In the genomic region with DNA sequence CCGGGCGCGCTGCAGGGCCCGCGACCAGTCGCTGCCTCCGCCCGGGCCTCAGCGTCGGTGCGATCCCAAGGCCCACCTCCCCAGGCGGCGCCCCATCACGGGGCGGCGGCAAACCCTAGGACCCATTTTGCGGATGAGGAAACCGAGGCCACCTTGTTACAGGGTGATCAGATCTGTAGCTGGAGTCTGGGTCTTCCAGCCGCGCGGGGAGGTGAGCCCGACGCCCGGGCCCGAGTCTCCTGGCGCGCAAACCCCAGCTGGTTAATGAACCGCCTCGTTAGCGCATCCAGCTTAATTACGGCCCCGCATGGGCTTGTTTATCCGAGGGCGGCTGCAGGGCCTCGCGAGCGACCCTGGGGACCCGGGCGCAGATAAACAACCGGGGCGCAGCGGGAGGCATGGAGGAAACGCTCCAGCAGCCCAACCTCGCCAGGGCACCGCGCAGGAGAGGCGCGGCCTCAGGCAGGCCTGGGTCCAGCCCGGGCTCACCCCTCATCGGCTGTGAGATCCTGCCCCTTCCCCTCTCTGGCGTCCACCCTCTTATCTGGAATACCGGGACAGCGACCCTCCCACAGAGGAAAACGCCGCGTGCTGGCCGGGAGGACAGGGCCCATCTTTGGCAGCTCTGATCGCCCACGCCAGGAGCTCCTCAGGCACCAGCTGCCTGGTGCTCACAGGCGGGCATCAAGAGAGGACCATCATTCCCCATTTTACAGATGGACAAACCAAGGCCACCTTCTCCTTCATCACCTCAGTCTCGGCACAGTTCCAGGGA, we compare ENCODE assay signal across 10 cellular contexts. TPM values are rescaled to one million over a fixed set of nuclear protein-coding genes. Genes with fewer than 3 reads are reported as not detected.
DNase-seq lines count a peak whose midpoint lies in the region; ATAC-seq, FAIRE-seq and TF ChIP-seq lines count a peak whose summit lies in the region.
"Had no signal": no experiment of that assay in that cellular context is flagged by ENCODE, and none has a peak within 500 bp of the region (broad histone marks: within the 10 kb centered on the region; RNA-seq: fewer than 3 reads in every experiment).

No MANE protein-coding gene starts in this region.

- H3K4me2 ChIP-seq in K562 (ENCODE audit: insufficient read depth, low read length), result no peak overlapping the region
- H3K4me2 ChIP-seq in mesenchymal stem cell (ENCODE audit: low read length, poor library complexity, severe bottlenecking), result peak overlapping the region; percentile 62

- TF ChIP-seq POLR2A in K562 (conservative IDR thresholded peaks at IDR 0.05) (no peak), transverse colon (IDR thresholded peaks at IDR 0.05) (no peak), gastroesophageal sphincter (IDR thresholded peaks at IDR 0.05) (no peak)

- intact Hi-C loops in K562 (cut with micrococcal nuclease), result loop anchor here (10.0 kb wide), 2 partner anchors 94 to 144 kb away; no protein-coding TSS in a partner anchor
- intact Hi-C loops in transverse colon (cut with DNase I; ENCODE audit: low total_unique reads), result loop anchor here (2.0 kb wide), 1 partner anchor 148 kb away; no protein-coding TSS in a partner anchor

- no TSS peak for BruUV-seq in K562 (replicated peaks; lab: Mats Ljungman, UMichigan)

- no peak for TF ChIP-seq RAD21 in K562 (CRISPR knock-in tag; conservative IDR thresholded peaks at IDR 0.05 in 1 of 2, IDR thresholded peaks at IDR 0.05 in 1 of 2)

- H3K27me3 Mint-ChIP-seq in activated T-cell treated with anti-CD3 and anti-CD28 coated beads, Interleukin-2, amount 50 U/mL, for 72 hours (ENCODE audit: low read depth), result no peaks in the 10 kb centered on the region

- in situ Hi-C loops in K562 (cut with MboI) (no loop called here), transverse colon (cut with MboI; ENCODE audit: low pct_ligation_motif_present in 1 of 4, low pct_unique_long_range_greater_than_20kb in 1 of 4, low sequenced_read_pairs in 3 of 4) (loop anchor here in 1 of 4 donors (10.0 kb wide), 1 partner anchor 144 kb away; no protein-coding TSS in a partner anchor)

- TF ChIP-seq CTCF in K562 (IDR thresholded peaks at IDR 0.05 in 2 of 3, conservative IDR thresholded peaks at IDR 0.05 in 1 of 3; ENCODE audit: insufficient read depth in 2 of 3, low read depth in 1 of 3, low read length in 3 of 3), result no peak
- TF ChIP-seq CTCF in transverse colon (IDR thresholded peaks at IDR 0.05), result peak in 1 of 5 experiments; percentile 11
- TF ChIP-seq CTCF in gastroesophageal sphincter (IDR thresholded peaks at IDR 0.05), result peak in 1 of 4 experiments; percentile 14

- H3K27ac Mint-ChIP-seq in activated T-cell treated with anti-CD3 and anti-CD28 coated beads, Interleukin-2, amount 50 U/mL, for 72 hours, result no peak overlapping the region
- H3K27ac Mint-ChIP-seq: activated CD4-positive, alpha-beta memory T cell treated with anti-CD3 and anti-CD28 coated beads, Interleukin-2, amount 10 ng/mL, durations not matched to agents 7 days and 5 days had no signal

- no peak for DNase-seq in activated T-cell treated with anti-CD3 and anti-CD28 coated beads, Interleukin-2, amount 50 U/mL, for 72 hours
- DNase-seq in activated T-cell treated with anti-CD3 and anti-CD28 coated beads for 4 hours (no peak), K562 (ENCODE audit: extremely low read depth in 1 of 4, low spot score in 3 of 4) (no peak), mesenchymal stem cell (no peak), transverse colon (no peak), islet precursor cell (no peak)
- no peak for DNase-seq in stimulated activated CD4-positive, alpha-beta T cell treated with anti-CD3 and anti-CD28 coated beads, Interleukin-2, amount 100 ng/mL, for 24 hours

- WGBS in K562 (ENCODE audit: insufficient coverage, low coverage, missing lambda C conversion rate), result 86% methylated on average over 31 of the region's 61 CpGs
- 29% methylated on average over 61 of the region's 61 CpGs for whole genome bisulfite sequencing in mesenchymal stem cell
- WGBS in transverse colon (ENCODE audit: low coverage in 1 of 2), 2 donors, result 31% methylated on average over 47 of the region's 61 CpGs; no CpG with 5 or more reads in 1 of the 2 donors
- whole genome bisulfite sequencing in gastroesophageal sphincter (ENCODE audit: low coverage in 1 of 2), 2 donors, result 61% methylated on average over 7 of the region's 61 CpGs; no CpG with 5 or more reads in 1 of the 2 donors

- H3K36me3 ChIP-seq in K562 (ENCODE audit: control insufficient read depth, insufficient read depth, low read length) (peaks cover 51% of the 10 kb centered on the region; the same call in 2 of the 3 replicates), mesenchymal stem cell (ENCODE audit: control insufficient read depth in 1 of 2, insufficient read depth in 2 of 2, low read depth in 1 of 2, low read length in 2 of 2) (peaks cover 23 to 36% of the 10 kb centered on the region in 2 experiments), transverse colon (peaks cover 0 to 13% (median 6%) of the 10 kb centered on the region in 4 donors), gastroesophageal sphincter (peaks cover 0 to 30% of the 10 kb centered on the region in 2 donors)

- FAIRE-seq in K562 (lab: Jason Lieb, UNC), result no peak

- H3K14ac ChIP-seq in mesenchymal stem cell (ENCODE audit: low read length in 2 of 2), result no peak overlapping the region

- peaks cover 26% of the 10 kb centered on the region for H4K20me1 ChIP-seq in K562 (replicated peaks; ENCODE audit: control insufficient read depth, insufficient read depth, low read length)

- no peaks in the 10 kb centered on the region for H3K9me3 ChIP-seq in K562 (replicated peaks; ENCODE audit: control insufficient read depth, insufficient read depth, low read depth, low read length)
- H3K9me3 ChIP-seq in mesenchymal stem cell (ENCODE audit: control insufficient read depth, low read length), result no peaks in the 10 kb centered on the region
- H3K9me3 ChIP-seq in transverse colon, result no peaks in the 10 kb centered on the region
- no peaks in the 10 kb centered on the region for H3K9me3 ChIP-seq in gastroesophageal sphincter

- H3K4ac ChIP-seq in mesenchymal stem cell (ENCODE audit: low read depth in 1 of 2, low read length in 2 of 2), result no peak overlapping the region

- H2BK12ac ChIP-seq in mesenchymal stem cell (ENCODE audit: low read length in 2 of 2), result no peak overlapping the region

- POLR2A ChIA-PET in K562 (lab: Yijun Ruan, JAX), result interaction anchor here (1.2 to 2.8 kb wide), 2 partner anchors 10 to 16 kb away, joined by 4 to 12 read pairs; no protein-coding TSS in a partner anchor

- H3K4me1 ChIP-seq in K562 (replicated peaks in 1 of 2; ENCODE audit: control insufficient read depth in 2 of 2, insufficient read depth in 2 of 2, low read length in 2 of 2), result peaks cover 0 to 69% of the 10 kb centered on the region in 2 experiments; a peak in 2 of 5 replicates
- H3K4me1 ChIP-seq in mesenchymal stem cell (ENCODE audit: control insufficient read depth, insufficient read depth, low read depth, low read length), result peaks cover 56% of the 10 kb centered on the region
- peaks cover 18 to 27% (median 20%) of the 10 kb centered on the region in 4 donors for H3K4me1 ChIP-seq in transverse colon
- peaks cover 0 to 40% (median 26%) of the 10 kb centered on the region in 3 donors for H3K4me1 ChIP-seq in gastroesophageal sphincter

- H3K9me3 Mint-ChIP-seq in activated T-cell treated with anti-CD3 and anti-CD28 coated beads, Interleukin-2, amount 50 U/mL, for 72 hours, result no peaks in the 10 kb centered on the region
- H3K9me3 Mint-ChIP-seq: activated CD4-positive, alpha-beta memory T cell treated with anti-CD3 and anti-CD28 coated beads, Interleukin-2, amount 10 ng/mL, durations not matched to agents 7 days and 5 days had no signal

- CTCF ChIA-PET in K562 (lab: Yijun Ruan, JAX; ENCODE audit: low intra/inter-chr PET ratio), result no interaction called here

- H3K27me3 ChIP-seq in K562 (ENCODE audit: control insufficient read depth in 2 of 2, insufficient read depth in 2 of 2, low read length in 2 of 2) (no peaks in the 10 kb centered on the region), mesenchymal stem cell (ENCODE audit: control insufficient read depth in 1 of 2, insufficient read depth in 1 of 2, low read length in 2 of 2) (peaks cover 0 to 9% of the 10 kb centered on the region in 2 experiments), transverse colon (no peaks in the 10 kb centered on the region), gastroesophageal sphincter (peaks cover 22% of the 10 kb centered on the region)

- peak overlapping the region; percentile 10 to 44 for H3K4me3 Mint-ChIP-seq in activated T-cell treated with anti-CD3 and anti-CD28 coated beads, Interleukin-2, amount 50 U/mL, for 72 hours
- H3K4me3 Mint-ChIP-seq: activated CD4-positive, alpha-beta memory T cell treated with anti-CD3 and anti-CD28 coated beads, Interleukin-2, amount 10 ng/mL, durations not matched to agents 7 days and 5 days had no signal

- H3K79me1 ChIP-seq in mesenchymal stem cell (replicated peaks; ENCODE audit: low read length, poor library complexity, severe bottlenecking), result peaks cover 11% of the 10 kb centered on the region

- H2BK120ac ChIP-seq in mesenchymal stem cell (ENCODE audit: low read depth, low read length), result no peak overlapping the region

- H3K18ac ChIP-seq in mesenchymal stem cell (ENCODE audit: low read depth in 1 of 2, low read length in 2 of 2), result peak overlapping the region in 1 of 2 experiments; percentile 63

- no peak overlapping the region for H2BK5ac ChIP-seq in mesenchymal stem cell (ENCODE audit: low read depth, low read length, poor library complexity, severe bottlenecking)

- H3K9me1 ChIP-seq in K562 (ENCODE audit: control insufficient read depth, insufficient read depth, low read length), result no peaks in the 10 kb centered on the region

- no peak overlapping the region for H3K9ac ChIP-seq in K562 (ENCODE audit: insufficient read depth in 1 of 2, low read depth in 2 of 2, low read length in 2 of 2)
- peak overlapping the region; percentile 70 for H3K9ac ChIP-seq in mesenchymal stem cell (ENCODE audit: low read length)

- ATAC-seq in activated T-cell treated with anti-CD3 and anti-CD28 coated beads, Interleukin-2, amount 50 U/mL, for 72 hours (replicated peaks in 1 of 2), result no peak
- no peak for ATAC-seq in K562
- no peak for ATAC-seq in gastroesophageal sphincter

- H2AFZ ChIP-seq in K562 (ENCODE audit: low read depth, low read length), result no peak overlapping the region
- no peak overlapping the region for H2AFZ ChIP-seq in mesenchymal stem cell (ENCODE audit: low read depth, low read length)

- H3K4me1 Mint-ChIP-seq in activated T-cell treated with anti-CD3 and anti-CD28 coated beads, Interleukin-2, amount 50 U/mL, for 72 hours (ENCODE audit: low read depth), result no peaks in the 10 kb centered on the region

- peaks cover 0 to 2% of the 10 kb centered on the region in 2 donors for H3K36me3 Mint-ChIP-seq in activated T-cell treated with anti-CD3 and anti-CD28 coated beads, Interleukin-2, amount 50 U/mL, for 72 hours (ENCODE audit: insufficient read depth in 2 of 2)

- H3K79me2 ChIP-seq in K562 (ENCODE audit: control insufficient read depth, insufficient read depth, low read length), result no peaks in the 10 kb centered on the region

- peak overlapping the region; percentile 45 for H2BK15ac ChIP-seq in mesenchymal stem cell (ENCODE audit: low read depth, poor library complexity, severe bottlenecking)

- H2AK5ac ChIP-seq in mesenchymal stem cell (ENCODE audit: low read length, severe bottlenecking), result no peak overlapping the region

- peak overlapping the region; percentile 18 for H4K91ac ChIP-seq in mesenchymal stem cell (ENCODE audit: low read length)

- H3K23ac ChIP-seq in mesenchymal stem cell (ENCODE audit: low read length in 2 of 2), result no peak overlapping the region

- TF ChIP-seq EP300 in K562 (IDR thresholded peaks at IDR 0.05; ENCODE audit: low read length) (no peak), transverse colon (IDR thresholded peaks at IDR 0.05; ENCODE audit: low read depth) (no peak), gastroesophageal sphincter (IDR thresholded peaks at IDR 0.05) (no peak)

- H4K8ac ChIP-seq in mesenchymal stem cell (ENCODE audit: low read length), result peak overlapping the region; percentile 56

- H3K4me3 ChIP-seq in K562 (no peak overlapping the region), mesenchymal stem cell (ENCODE audit: insufficient read depth in 1 of 2, low read depth in 1 of 2, low read length in 2 of 2) (peak overlapping the region; percentile 45 to 70), transverse colon (peak overlapping the region in 3 of 4 donors; percentile 19 to 47 (median 29)), gastroesophageal sphincter (peak overlapping the region in 1 of 2 donors; percentile 49)

- H3K27ac ChIP-seq in K562 (ENCODE audit: extremely low read depth, low read depth, low read length) (no peak overlapping the region), mesenchymal stem cell (ENCODE audit: low read length, poor library complexity, severe bottlenecking) (no peak overlapping the region), transverse colon (no peak overlapping the region), gastroesophageal sphincter (peak overlapping the region in 1 of 4 donors; percentile 37)

RNA-seq across cellular contexts. Expression of a gene that starts 14.7 kb away (rescaled TPM):
- total RNA-seq in activated T-cell treated with anti-CD3 and anti-CD28 coated beads, Interleukin-2, amount 50 U/mL, for 72 hours, result 10 to 100 TPM; 62.8 to 72.8 TPM
- 66.0 and 203 TPM in 2 replicates for total RNA-seq in K562 (2011; cell fraction: chromatin; rRNA removed; ENCODE audit: low replicate concordance)
- 146 and 161 TPM in 2 replicates for total RNA-seq in K562 (2011; cell fraction: nucleolus; rRNA removed)
- 81.9 and 97.9 TPM in 2 replicates for total RNA-seq in K562 (2011; cell fraction: nucleoplasm; rRNA removed)
- total RNA-seq in K562 (2014; rRNA removed) (63.7 and 73.3 TPM in 2 replicates), K562 (2014; rRNA removed; fragmentation: Illumina TruSeq; extraction: Trizol) (24.4 and 29.5 TPM in 2 replicates), K562 (2015; rRNA removed; fragmentation: Illumina TruSeq; extraction: Trizol) (37.6 and 39.9 TPM in 2 replicates), K562 (2021) (66.5 and 71.0 TPM in 2 replicates), transverse colon (100 to 1,000 TPM in 1 of 4 donors, 10 to 100 TPM in 3; 52.7 to 114 (median 79.4) TPM), gastroesophageal sphincter (10 to 100 TPM; 47.7 to 70.4 (median 53.2) TPM)
- polyA plus RNA-seq in K562 (2011; rRNA removed) (66.1 and 90.0 TPM in 2 replicates), K562 (2014; fragmentation: Illumina TruSeq; extraction: Trizol) (58.4 and 76.3 TPM in 2 replicates), K562 (2014; fragmentation: Nextera tagmentation; extraction: Ambion mirVana) (100 to 1,000 TPM; 109 to 134 TPM), K562 (2014; rRNA removed) (95.3 and 104 TPM in 2 replicates)
- 102 and 160 TPM in 2 replicates for polyA plus RNA-seq in K562 (2011; cell fraction: cytosol; rRNA removed)
- 237 and 319 TPM in 2 replicates for polyA plus RNA-seq in K562 (2011; cell fraction: nucleus; rRNA removed)
- polyA plus RNA-seq in K562 (2012), result 89.4 and 91.7 TPM in 2 replicates
- polyA minus RNA-seq in K562 (2011; rRNA and poly(A)+ RNA removed), result 27.2 and 36.0 TPM in 2 replicates
- polyA minus RNA-seq in K562 (2011; cell fraction: cytosol; rRNA and poly(A)+ RNA removed), result 36.5 and 47.6 TPM in 2 replicates
- 30.8 and 38.3 TPM in 2 replicates for polyA minus RNA-seq in K562 (2011; cell fraction: nucleus; rRNA and poly(A)+ RNA removed)
- polyA plus RNA-seq in mesenchymal stem cell (2013, experiment 1 of 2), result 63.8 TPM
- polyA plus RNA-seq in mesenchymal stem cell (2013, experiment 2 of 2), result 61.4 TPM

RNA-seq across cellular contexts. Expression of a gene that starts 26.5 kb away (rescaled TPM):
- 100 to 1,000 TPM; 310 to 319 TPM for total RNA-seq in activated T-cell treated with anti-CD3 and anti-CD28 coated beads, Interleukin-2, amount 50 U/mL, for 72 hours
- total RNA-seq in K562 (2011; cell fraction: chromatin; rRNA removed; ENCODE audit: low replicate concordance), result 9.7 and 38.4 TPM in 2 replicates
- 114 and 127 TPM in 2 replicates for total RNA-seq in K562 (2011; cell fraction: nucleolus; rRNA removed)
- total RNA-seq in K562 (2011; cell fraction: nucleoplasm; rRNA removed), result 87.0 and 112 TPM in 2 replicates
- total RNA-seq in K562 (2014; rRNA removed) (924 and 1,130 TPM in 2 replicates), K562 (2014; rRNA removed; fragmentation: Illumina TruSeq; extraction: Trizol) (313 and 412 TPM in 2 replicates), K562 (2015; rRNA removed; fragmentation: Illumina TruSeq; extraction: Trizol) (716 and 837 TPM in 2 replicates), K562 (2021) (746 and 750 TPM in 2 replicates), transverse colon (1,000 to 10,000 TPM in 2 of 4 donors, 100 to 1,000 TPM in 2; 471 to 1,475 (median 1,057) TPM), gastroesophageal sphincter (100 to 1,000 TPM; 317 to 650 (median 402) TPM)
- polyA plus RNA-seq in K562 (2011; rRNA removed) (274 and 505 TPM in 2 replicates), K562 (2014; fragmentation: Illumina TruSeq; extraction: Trizol) (410 and 1,021 TPM in 2 replicates), K562 (2014; fragmentation: Nextera tagmentation; extraction: Ambion mirVana) (100 to 1,000 TPM; 425 to 526 TPM), K562 (2014; rRNA removed) (1,206 and 1,380 TPM in 2 replicates)
- 1,269 and 2,786 TPM in 2 replicates for polyA plus RNA-seq in K562 (2011; cell fraction: cytosol; rRNA removed)
- polyA plus RNA-seq in K562 (2011; cell fraction: nucleus; rRNA removed), result 589 and 595 TPM in 2 replicates
- 943 and 1,390 TPM in 2 replicates for polyA plus RNA-seq in K562 (2012)
- 99.6 and 115 TPM in 2 replicates for polyA minus RNA-seq in K562 (2011; rRNA and poly(A)+ RNA removed)
- 329 and 553 TPM in 2 replicates for polyA minus RNA-seq in K562 (2011; cell fraction: cytosol; rRNA and poly(A)+ RNA removed)
- polyA minus RNA-seq in K562 (2011; cell fraction: nucleus; rRNA and poly(A)+ RNA removed), result 49.5 and 93.7 TPM in 2 replicates
- 504 TPM for polyA plus RNA-seq in mesenchymal stem cell (2013, experiment 1 of 2)
- polyA plus RNA-seq in mesenchymal stem cell (2013, experiment 2 of 2), result 497 TPM

RNA-seq across cellular contexts. Expression of a gene that starts 34.8 kb away (rescaled TPM):
- total RNA-seq in activated T-cell treated with anti-CD3 and anti-CD28 coated beads, Interleukin-2, amount 50 U/mL, for 72 hours, result 1 to 10 TPM in 1 of 2 donors, under 1 TPM in 1; 0.19 to 1.4 TPM
- not detected in 2 replicates for total RNA-seq in K562 (2011; cell fraction: chromatin; rRNA removed; ENCODE audit: low replicate concordance)
- not detected in 2 replicates for total RNA-seq in K562 (2011; cell fraction: nucleolus; rRNA removed)
- total RNA-seq in K562 (2011; cell fraction: nucleoplasm; rRNA removed), result not detected in 2 replicates
- not detected in 2 replicates for total RNA-seq in K562 (2014; rRNA removed)
- not detected in 2 replicates for total RNA-seq in K562 (2014; rRNA removed; fragmentation: Illumina TruSeq; extraction: Trizol)
- total RNA-seq in K562 (2015; rRNA removed; fragmentation: Illumina TruSeq; extraction: Trizol), result not detected in 2 replicates
- not detected in 2 replicates for total RNA-seq in K562 (2021)
- not detected in 2 replicates for polyA plus RNA-seq in K562 (2011; rRNA removed)
- polyA plus RNA-seq in K562 (2011; cell fraction: cytosol; rRNA removed), result not detected in 2 replicates
- polyA plus RNA-seq in K562 (2011; cell fraction: nucleus; rRNA removed), result not detected in 2 replicates
- polyA plus RNA-seq in K562 (2012), result 0.14 and 0.75 TPM in 2 replicates
- polyA plus RNA-seq in K562 (2014; fragmentation: Illumina TruSeq; extraction: Trizol), result not detected in 2 replicates
- not detected for polyA plus RNA-seq in K562 (2014; fragmentation: Nextera tagmentation; extraction: Ambion mirVana)
- polyA plus RNA-seq in K562 (2014; rRNA removed), result not detected in 2 replicates
- not detected in 2 replicates for polyA minus RNA-seq in K562 (2011; rRNA and poly(A)+ RNA removed)
- not detected in 2 replicates for polyA minus RNA-seq in K562 (2011; cell fraction: cytosol; rRNA and poly(A)+ RNA removed)
- not detected in 2 replicates for polyA minus RNA-seq in K562 (2011; cell fraction: nucleus; rRNA and poly(A)+ RNA removed)
- polyA plus RNA-seq in mesenchymal stem cell (2013, experiment 1 of 2), result 0.11 TPM
- polyA plus RNA-seq in mesenchymal stem cell (2013, experiment 2 of 2), result 0.10 TPM
- 1 to 10 TPM in 2 of 4 donors, under 1 TPM in 2; 0.32 to 1.4 (median 0.90) TPM for total RNA-seq in transverse colon
- total RNA-seq in gastroesophageal sphincter, result 1 to 10 TPM; 1.1 to 4.7 (median 3.6) TPM
- total RNA-seq: dermis blood vessel endothelial cell had no signal
